Comparison of ENCODE assay signal across 26 cellular contexts in the genomic region with DNA sequence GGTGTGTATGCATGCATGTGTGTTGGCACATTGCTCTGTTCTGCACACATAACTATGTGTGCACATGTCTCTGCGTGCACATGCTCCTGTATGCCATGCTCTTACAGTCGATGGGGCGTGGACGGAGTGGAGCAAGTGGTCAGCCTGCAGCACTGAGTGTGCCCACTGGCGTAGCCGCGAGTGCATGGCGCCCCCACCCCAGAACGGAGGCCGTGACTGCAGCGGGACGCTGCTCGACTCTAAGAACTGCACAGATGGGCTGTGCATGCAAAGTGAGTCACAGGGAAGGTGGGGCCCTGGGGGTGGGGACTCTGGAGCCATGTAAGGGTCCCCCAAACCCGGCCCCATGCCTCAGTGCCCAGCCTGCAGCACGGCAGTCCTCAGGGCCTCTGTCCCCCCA.
"Had no signal": no experiment of that assay in that cellular context is flagged by ENCODE, and none has a peak within 500 bp of the region (broad histone marks: within the 10 kb centered on the region; RNA-seq: fewer than 3 reads in every experiment).

No MANE protein-coding gene starts in this region.

- H3K4me3 ChIP-seq: ascending aorta, breast epithelium, cardiac muscle cell, colonic mucosa had no signal

- H3K36me3 Mint-ChIP-seq: activated naive CD4-positive, alpha-beta T cell treated with anti-CD3 and anti-CD28 coated beads, Interleukin-2, amount 10 ng/mL, durations not matched to agents 7 days and 5 days; activated naive CD4-positive, alpha-beta T cell treated with anti-CD3 and anti-CD28 coated beads, Interleukin-2, amount 50 U/mL, for 72 hours; activated naive CD8-positive, alpha-beta T cell treated with anti-CD3 and anti-CD28 coated beads, Interleukin-2, amount 10 ng/mL, durations not matched to agents 7 days and 5 days had no signal

- H3K4me1 Mint-ChIP-seq: activated CD4-positive, alpha-beta memory T cell treated with anti-CD3 and anti-CD28 coated beads, Interleukin-2, amount 10 ng/mL, durations not matched to agents 7 days and 5 days; activated CD4-positive, alpha-beta T cell treated with anti-CD3 and anti-CD28 coated beads, Interleukin-2, amount 10 ng/mL, durations not matched to agents 7 days and 5 days; activated naive CD4-positive, alpha-beta T cell treated with anti-CD3 and anti-CD28 coated beads, Interleukin-2, amount 10 ng/mL, durations not matched to agents 7 days and 5 days had no signal

- DNase-seq: activated CD4-positive, alpha-beta memory T cell treated with anti-CD3 and anti-CD28 coated beads, Interleukin-2, amount 10 ng/mL, durations not matched to agents 7 days and 5 days; activated CD4-positive, alpha-beta T cell treated with anti-CD3 and anti-CD28 coated beads for 1 hour; activated CD4-positive, alpha-beta T cell treated with anti-CD3 and anti-CD28 coated beads for 4 hours; activated CD4-positive, alpha-beta T cell treated with anti-CD3 and anti-CD28 coated beads, Interleukin-2, amount 10 ng/mL, durations not matched to agents 7 days and 5 days; activated CD4-positive, alpha-beta T cell treated with anti-CD3 and anti-CD28 coated beads, Interleukin-2, amount 50 U/mL, for 4 hours; activated CD4-positive, CD25-positive, alpha-beta regulatory T cell; activated CD8-positive, alpha-beta memory T cell treated with anti-CD3 and anti-CD28 coated beads, Interleukin-2, amount 50 U/mL, for 48 hours; activated gamma-delta T cell; activated naive CD4-positive, alpha-beta T cell; activated naive CD4-positive, alpha-beta T cell treated with anti-CD3 and anti-CD28 coated beads, Interleukin-2, amount 10 ng/mL, durations not matched to agents 7 days and 5 days; activated naive CD8-positive, alpha-beta T cell treated with anti-CD3 and anti-CD28 coated beads, Interleukin-2, amount 10 ng/mL, durations not matched to agents 7 days and 5 days; activated T-cell treated with anti-CD3 and anti-CD28 coated beads for 4 hours; activated T-cell treated with anti-CD3 and anti-CD28 coated beads, Interleukin-2, amount 50 U/mL, for 24 hours; activated T-cell treated with anti-CD3 and anti-CD28 coated beads, Interleukin-2, amount 50 U/mL, for 72 hours; central memory CD4-positive, alpha-beta T cell; cerebellar nuclear complex; colonic mucosa; effector CD8-positive, alpha-beta T cell; foreskin fibroblast; T-helper 2 cell had no signal

- H3K27ac Mint-ChIP-seq: activated CD4-positive, alpha-beta memory T cell treated with anti-CD3 and anti-CD28 coated beads, Interleukin-2, amount 10 ng/mL, durations not matched to agents 7 days and 5 days; activated CD4-positive, alpha-beta T cell treated with anti-CD3 and anti-CD28 coated beads, Interleukin-2, amount 10 ng/mL, durations not matched to agents 7 days and 5 days; activated naive CD4-positive, alpha-beta T cell treated with anti-CD3 and anti-CD28 coated beads, Interleukin-2, amount 10 ng/mL, durations not matched to agents 7 days and 5 days; activated naive CD4-positive, alpha-beta T cell treated with anti-CD3 and anti-CD28 coated beads, Interleukin-2, amount 50 U/mL, for 72 hours; activated naive CD8-positive, alpha-beta T cell treated with anti-CD3 and anti-CD28 coated beads, Interleukin-2, amount 10 ng/mL, durations not matched to agents 7 days and 5 days; activated T-cell treated with anti-CD3 and anti-CD28 coated beads, Interleukin-2, amount 50 U/mL, for 24 hours; activated T-cell treated with anti-CD3 and anti-CD28 coated beads, Interleukin-2, amount 50 U/mL, for 72 hours had no signal

- H3K27ac ChIP-seq: ascending aorta, breast epithelium, cardiac muscle cell, colonic mucosa had no signal

- ATAC-seq: activated naive CD4-positive, alpha-beta T cell treated with anti-CD3 and anti-CD28 coated beads, Interleukin-2, amount 50 U/mL, for 72 hours; activated T-cell treated with anti-CD3 and anti-CD28 coated beads, Interleukin-2, amount 50 U/mL, for 72 hours; esophagus mucosa had no signal

- H3K27me3 ChIP-seq: ascending aorta, breast epithelium, cardiac muscle cell, colonic mucosa had no signal

- H3K4me3 Mint-ChIP-seq: activated CD4-positive, alpha-beta memory T cell treated with anti-CD3 and anti-CD28 coated beads, Interleukin-2, amount 10 ng/mL, durations not matched to agents 7 days and 5 days; activated CD4-positive, alpha-beta T cell treated with anti-CD3 and anti-CD28 coated beads, Interleukin-2, amount 10 ng/mL, durations not matched to agents 7 days and 5 days; activated naive CD4-positive, alpha-beta T cell treated with anti-CD3 and anti-CD28 coated beads, Interleukin-2, amount 10 ng/mL, durations not matched to agents 7 days and 5 days; activated naive CD8-positive, alpha-beta T cell treated with anti-CD3 and anti-CD28 coated beads, Interleukin-2, amount 10 ng/mL, durations not matched to agents 7 days and 5 days; activated T-cell treated with anti-CD3 and anti-CD28 coated beads, Interleukin-2, amount 50 U/mL, for 24 hours; activated T-cell treated with anti-CD3 and anti-CD28 coated beads, Interleukin-2, amount 50 U/mL, for 72 hours; brain had no signal

- H3K36me3 ChIP-seq: breast epithelium, colonic mucosa had no signal

- H3K9me3 Mint-ChIP-seq: activated CD4-positive, alpha-beta memory T cell treated with anti-CD3 and anti-CD28 coated beads, Interleukin-2, amount 10 ng/mL, durations not matched to agents 7 days and 5 days; activated CD4-positive, alpha-beta T cell treated with anti-CD3 and anti-CD28 coated beads, Interleukin-2, amount 10 ng/mL, durations not matched to agents 7 days and 5 days; activated naive CD4-positive, alpha-beta T cell treated with anti-CD3 and anti-CD28 coated beads, Interleukin-2, amount 10 ng/mL, durations not matched to agents 7 days and 5 days; activated naive CD4-positive, alpha-beta T cell treated with anti-CD3 and anti-CD28 coated beads, Interleukin-2, amount 50 U/mL, for 72 hours; activated naive CD8-positive, alpha-beta T cell treated with anti-CD3 and anti-CD28 coated beads, Interleukin-2, amount 10 ng/mL, durations not matched to agents 7 days and 5 days; activated T-cell treated with anti-CD3 and anti-CD28 coated beads, Interleukin-2, amount 50 U/mL, for 24 hours; activated T-cell treated with anti-CD3 and anti-CD28 coated beads, Interleukin-2, amount 50 U/mL, for 72 hours; brain had no signal

- H3K9me3 ChIP-seq: ascending aorta, breast epithelium, colonic mucosa had no signal

- H3K4me1 ChIP-seq: ascending aorta, breast epithelium, colonic mucosa had no signal

- H3K27me3 Mint-ChIP-seq: activated CD4-positive, alpha-beta memory T cell treated with anti-CD3 and anti-CD28 coated beads, Interleukin-2, amount 10 ng/mL, durations not matched to agents 7 days and 5 days; activated CD4-positive, alpha-beta T cell treated with anti-CD3 and anti-CD28 coated beads, Interleukin-2, amount 10 ng/mL, durations not matched to agents 7 days and 5 days; activated naive CD4-positive, alpha-beta T cell treated with anti-CD3 and anti-CD28 coated beads, Interleukin-2, amount 10 ng/mL, durations not matched to agents 7 days and 5 days; activated T-cell treated with anti-CD3 and anti-CD28 coated beads, Interleukin-2, amount 50 U/mL, for 24 hours had no signal
